Comparison of ENCODE assay signal across 18 cellular contexts in genomic region chr7:17843041-17843440, GRCh38.
DNase-seq lines count a peak whose midpoint lies in the region; ATAC-seq, FAIRE-seq and TF ChIP-seq lines count a peak whose summit lies in the region.
"Had no signal": no experiment of that assay in that cellular context is flagged by ENCODE, and none has a peak within 500 bp of the region (broad histone marks: within the 10 kb centered on the region; RNA-seq: fewer than 3 reads in every experiment).

No MANE protein-coding gene starts in this region.

- no peaks in the 10 kb centered on the region for H3K9me3 ChIP-seq in A549
- H3K9me3 ChIP-seq: Caco-2 had no signal

- TF ChIP-seq EP300 in A549 (IDR thresholded peaks at IDR 0.05): no peak

- DNase-seq in A549 (ENCODE audit: low read depth in 1 of 2, low spot score in 1 of 2) (no peak), frontal cortex (ENCODE audit: low spot score in 2 of 2) (no peak), HTR-8/SVneo (ENCODE audit: insufficient read length, low spot score) (no peak), HUDEP-2 (lab: John Stamatoyannopoulos, UW; ENCODE audit: unreplicated experiment in 76 of 76) (no peak)
- no peak for DNase-seq in activated CD4-positive, alpha-beta T cell treated with anti-CD3 and anti-CD28 coated beads for 4 hours
- DNase-seq: AML-193, Caco-2, DMS53, GOT3, MV-4-11, NCI-H1417 treated with DMSO at 0.1 percent for 48 hours, NCI-H1930, NCI-H2171, NCI-H446, PC-3 had no signal

- no peak for ATAC-seq in A549
- peak; percentile 49 for ATAC-seq in GM19351 (IDR thresholded peaks at IDR 0.05; ENCODE audit: unreplicated experiment)
- ATAC-seq in GM21619 (IDR thresholded peaks at IDR 0.05; ENCODE audit: unreplicated experiment): no peak
- ATAC-seq: PC-3 had no signal

- no peak for TF ChIP-seq CTCF in A549 (IDR thresholded peaks at IDR 0.05)
- TF ChIP-seq CTCF in VCaP (conservative IDR thresholded peaks at IDR 0.05): no peak

- FAIRE-seq in A549 (lab: Jason Lieb, UNC): peak; percentile 18
- peak; percentile 3 for FAIRE-seq in frontal cortex (lab: Jason Lieb, UNC)
- FAIRE-seq in HTR-8/SVneo (lab: Jason Lieb, UNC): no peak

- H3K4me3 ChIP-seq in A549: no peak overlapping the region

- H3K27ac ChIP-seq in A549 (no peak overlapping the region), VCaP (peak overlapping the region; percentile 77)

- H3K4me1 ChIP-seq in A549: 0 out of 3 replicates have a peak, but pooled peaks cover 3% of the 10 kb centered on the region
- H3K4me1 ChIP-seq: Caco-2 had no signal

- POLR2A ChIA-PET in A549 (lab: Yijun Ruan, JAX): no interaction called here

- H3K4me2 ChIP-seq in A549: no peak overlapping the region

- no peak for TF ChIP-seq POLR2A in A549 (IDR thresholded peaks at IDR 0.05; ENCODE audit: low read length)

- no peak for TF ChIP-seq RAD21 in A549 (conservative IDR thresholded peaks at IDR 0.05 in 1 of 2, IDR thresholded peaks at IDR 0.05 in 1 of 2)

- CTCF ChIA-PET in A549 (lab: Yijun Ruan, JAX): interaction anchor here (1.0 kb wide), 1 partner anchor 18 kb away, joined by 3 read pairs; no protein-coding TSS in a partner anchor

TF ChIP-seq in A549, 52 proteins besides CTCF, POLR2A, EP300 and RAD21:
- TF ChIP-seq RCOR1 (IDR thresholded peaks at IDR 0.05; ENCODE audit: low read depth, low read length) (no peak), ATOH8 (CRISPR knock-in tag; IDR thresholded peaks at IDR 0.05; ENCODE audit: low read depth) (no peak), ZNF302 (CRISPR knock-in tag; IDR thresholded peaks at IDR 0.05) (no peak), ESRRA (IDR thresholded peaks at IDR 0.05; ENCODE audit: borderline replicate concordance, low read length) (no peak), FOSB (CRISPR knock-in tag; IDR thresholded peaks at IDR 0.05) (no peak), JUN (IDR thresholded peaks at IDR 0.05) (no peak), CHD4 (IDR thresholded peaks at IDR 0.05; ENCODE audit: borderline replicate concordance) (no peak), BCL3 (IDR thresholded peaks at IDR 0.05) (no peak), HOXB13 (CRISPR knock-in tag; IDR thresholded peaks at IDR 0.05; ENCODE audit: low read depth) (no peak), MAFK (IDR thresholded peaks at IDR 0.05; ENCODE audit: partially characterized antibody) (no peak)
